In the genomic region with DNA sequence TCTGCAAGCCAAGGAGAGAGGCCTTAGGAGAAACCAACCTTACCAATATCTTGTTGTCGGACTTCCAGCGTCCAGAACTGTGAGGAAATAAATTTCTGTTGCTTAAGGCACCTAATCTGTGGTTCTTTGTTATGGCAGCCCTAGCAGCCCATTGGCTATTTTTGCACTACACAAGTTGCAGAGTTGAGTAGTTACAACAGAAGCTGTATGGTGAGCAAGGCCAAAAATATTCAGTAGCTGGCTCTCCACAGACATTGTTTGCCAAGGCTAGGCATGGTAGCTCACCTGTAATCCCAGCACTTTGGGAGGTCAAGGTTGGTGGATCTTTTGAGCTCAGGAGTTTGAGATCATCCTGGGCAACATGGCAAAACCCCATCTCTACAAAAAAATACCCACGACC, we compare ENCODE assay signal across 11 cellular contexts. TPM values are rescaled to one million over a fixed set of nuclear protein-coding genes. Genes with fewer than 3 reads are reported as not detected.
DNase-seq lines count a peak whose midpoint lies in the region; ATAC-seq and TF ChIP-seq lines count a peak whose summit lies in the region.
"Had no signal": no experiment of that assay in that cellular context is flagged by ENCODE, and none has a peak within 500 bp of the region (broad histone marks: within the 10 kb centered on the region; RNA-seq: fewer than 3 reads in every experiment).

No MANE protein-coding gene starts in this region.

- H3K9me3 ChIP-seq in spleen: no peaks in the 10 kb centered on the region
- H3K9me3 ChIP-seq: Peyer's patch had no signal

- 53 to 92% (median 81%) methylated on average over 3 of the region's 3 CpGs for WGBS in spleen, 5 donors
- 82 to 85% methylated on average over 3 of the region's 3 CpGs for WGBS in lower leg skin, 2 donors

- DNase-seq in SIG-M5 treated with dmso at 0.1 percent for 504 hours (lab: John Stamatoyannopoulos, UW; ENCODE audit: unreplicated experiment) (peak; percentile 36), SIG-M5 (lab: John Stamatoyannopoulos, UW) (no peak), RWPE1 (ENCODE audit: low spot score) (peak; percentile 32), epithelial cell of esophagus (ENCODE audit: low read depth) (peak; percentile 95), spleen (no peak), cerebellar nuclear complex (lab: John Stamatoyannopoulos, UW) (no peak), lower leg skin (ENCODE audit: low spot score in 2 of 2) (no peak)
- DNase-seq: activated naive CD8-positive, alpha-beta T cell treated with anti-CD3 and anti-CD28 coated beads, Interleukin-2, amount 10 ng/mL, durations not matched to agents 7 days and 5 days; Peyer's patch had no signal

- H3K27me3 ChIP-seq in spleen (replicated peaks in 1 of 7): no peaks in the 10 kb centered on the region
- H3K27me3 ChIP-seq: Peyer's patch had no signal

- CTCF ChIA-PET in RWPE1 (lab: Yijun Ruan, JAX): interaction anchor here (0.7 kb wide), 1 partner anchor 39 kb away, joined by 3 read pairs; no protein-coding TSS in a partner anchor

- peaks cover 0 to 75% (median 22%) of the 10 kb centered on the region in 6 donors for H3K4me1 ChIP-seq in spleen

- intact Hi-C loops in spleen (cut with DNase I; ENCODE audit: low total_unique reads) (no loop called here), lower leg skin (cut with DNase I; ENCODE audit: low total_unique reads) (no loop called here)

- H3K4me3 ChIP-seq in epithelial cell of esophagus (ENCODE audit: low read length): no peak overlapping the region
- peak overlapping the region in 1 of 8 donors; percentile 20 for H3K4me3 ChIP-seq in spleen
- H3K4me3 ChIP-seq in lower leg skin (ENCODE audit: low read depth, poor library complexity, severe bottlenecking): no peak overlapping the region
- H3K4me3 ChIP-seq: Peyer's patch had no signal

- peak overlapping the region; percentile 75 for H3K27ac ChIP-seq in RWPE1
- H3K27ac ChIP-seq in spleen: peak overlapping the region in 5 of 8 donors; percentile 76 to 89 (median 83)
- H3K27ac ChIP-seq: Peyer's patch had no signal

- TF ChIP-seq POLR2A in spleen (IDR thresholded peaks at IDR 0.05): no peak
- TF ChIP-seq POLR2A in GM18505 (IDR thresholded peaks at IDR 0.05; ENCODE audit: borderline replicate concordance, extremely low read depth, insufficient read depth, insufficient read length): no peak
- TF ChIP-seq POLR2A in lower leg skin (IDR thresholded peaks at IDR 0.05): no peak

- no peak for ATAC-seq in GM18505 (IDR thresholded peaks at IDR 0.05; ENCODE audit: unreplicated experiment)

- POLR2A ChIA-PET in RWPE1 (lab: Yijun Ruan, JAX; ENCODE audit: low non-redundant PET): interaction anchor here (1.3 kb wide), 1 partner anchor 54 kb away, joined by 11 read pairs; no protein-coding TSS in a partner anchor

- no peaks in the 10 kb centered on the region for H3K36me3 ChIP-seq in spleen
- H3K36me3 ChIP-seq: Peyer's patch had no signal

- TF ChIP-seq CTCF in RWPE1 (conservative IDR thresholded peaks at IDR 0.05; ENCODE audit: low read depth) (no peak), epithelial cell of esophagus (IDR thresholded peaks at IDR 0.05; ENCODE audit: insufficient read depth, low read depth, low read length, missing control alignments) (no peak), spleen (IDR thresholded peaks at IDR 0.05 in 8 of 11, conservative IDR thresholded peaks at IDR 0.05 in 3 of 11) (no peak), lower leg skin (IDR thresholded peaks at IDR 0.05) (no peak)

RNA-seq across cellular contexts. Expression of gene SCYGR1, which starts 27.1 kb away (rescaled TPM):
- total RNA-seq in spleen (not detected), lower leg skin (not detected)
- polyA plus RNA-seq in spleen: not detected
- total RNA-seq: activated naive CD8-positive, alpha-beta T cell treated with anti-CD3 and anti-CD28 coated beads, Interleukin-2, amount 10 ng/mL, durations not matched to agents 7 days and 5 days; G401; Peyer's patch had no signal

RNA-seq across cellular contexts. Expression of gene TM4SF20, which starts 35.7 kb away (rescaled TPM):
- total RNA-seq in spleen (not detected), lower leg skin (not detected)
- not detected for polyA plus RNA-seq in spleen
- total RNA-seq: activated naive CD8-positive, alpha-beta T cell treated with anti-CD3 and anti-CD28 coated beads, Interleukin-2, amount 10 ng/mL, durations not matched to agents 7 days and 5 days; G401 had no signal

RNA-seq across cellular contexts. Expression of gene AGFG1, which starts 57.1 kb away (rescaled TPM):
- total RNA-seq in spleen (100 to 1,000 TPM in 2 of 7 donors, 10 to 100 TPM in 5; 52.5 to 111 (median 87.9) TPM), lower leg skin (10 to 100 TPM; 44.6 to 65.3 (median 55.7) TPM)
- polyA plus RNA-seq in spleen: 10 to 100 TPM; 23.6 to 35.4 (median 26.5) TPM

Comparison
In these comparisons a context has a peak if more than half of its experiments do, and no peak if none do; other contexts are left out.
1. DNase-seq: peak in SIG-M5 treated with dmso at 0.1 percent for 504 hours (single experiment), RWPE1 (single experiment) and epithelial cell of esophagus (single experiment); none in SIG-M5 (single experiment), spleen (single experiment), cerebellar nuclear complex (0 of 2) and lower leg skin (0 of 2).